ENCODE assay signal across 8 cellular contexts in the genomic region with DNA sequence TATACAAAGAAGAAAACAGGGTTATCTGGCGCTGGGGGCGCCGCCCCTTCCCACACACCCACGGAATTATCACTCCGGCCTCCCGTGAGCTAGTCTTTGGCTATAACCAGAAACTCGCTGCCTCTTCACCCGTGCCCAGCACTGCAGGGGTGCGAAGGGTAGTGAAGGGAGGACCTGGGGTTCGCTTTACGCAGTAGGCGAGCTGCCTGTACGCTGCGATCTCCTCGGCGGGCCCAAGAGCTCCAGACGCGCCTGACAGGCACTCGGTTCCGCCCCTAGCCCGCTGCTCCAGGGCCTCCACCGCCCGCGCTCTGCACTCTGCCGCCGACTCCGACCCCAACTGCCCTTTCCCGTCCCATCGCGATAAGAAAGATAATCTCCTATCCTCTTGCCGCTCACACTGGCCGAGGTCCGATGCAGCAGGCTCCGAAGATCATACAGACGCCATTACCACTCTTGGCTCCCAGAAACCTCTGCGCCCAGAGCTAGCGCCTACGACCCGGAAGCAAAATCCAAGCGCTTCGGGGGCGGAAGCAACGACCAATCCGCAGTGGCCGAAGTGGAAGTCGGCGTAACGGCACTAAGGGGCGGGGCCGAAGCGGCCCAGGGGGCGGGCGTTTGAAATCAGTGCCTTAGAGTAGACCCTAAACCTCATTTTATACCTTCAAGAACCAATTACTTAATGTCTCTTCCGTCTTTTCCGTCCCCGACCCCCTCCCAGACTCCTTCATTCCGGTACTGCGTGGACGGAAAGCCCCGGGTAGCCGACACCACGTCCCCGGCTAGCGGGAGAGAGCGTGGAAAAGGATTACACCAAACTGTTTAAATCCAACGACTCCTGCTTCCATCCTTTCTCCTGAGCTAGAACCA. TPM values are rescaled to one million over a fixed set of nuclear protein-coding genes. Genes with fewer than 3 reads are reported as not detected.
DNase-seq lines count a peak whose midpoint lies in the region; ATAC-seq and TF ChIP-seq lines count a peak whose summit lies in the region.

Gene CWC15, minus strand, starts transcription at position 458 of the 870 bp plus-strand sequence. CDS start 1,371 bp downstream, outside the sequence.
Gene KDM4D, plus strand, starts transcription at position 611 of the 870 bp plus-strand sequence. CDS start 23,664 bp downstream, outside the sequence.

- in situ Hi-C loops in astrocyte of the spinal cord (cut with HindIII; ENCODE audit: low sequenced_read_pairs) = no loop called here

- no peak for TF ChIP-seq CTCF in astrocyte of the spinal cord (IDR thresholded peaks at IDR 0.05; ENCODE audit: low read depth, low read length)

- DNase-seq in NCI-H2029 treated with DMSO at 0.1 percent for 48 hours (lab: John Stamatoyannopoulos, UW) = peak; percentile 87
- peak; percentile 77 for DNase-seq in T1000 (lab: John Stamatoyannopoulos, UW)
- DNase-seq in astrocyte of the spinal cord (ENCODE audit: low read depth, low spot score) = peak; percentile 94
- DNase-seq in hippocampal formation (lab: John Stamatoyannopoulos, UW) = peak; percentile 93 to 95
- DNase-seq in renal cortical epithelial cell (ENCODE audit: low read depth) = peak; percentile 88
- DNase-seq in cortex of kidney (lab: John Stamatoyannopoulos, UW) = no peak

- peak within 1 kb of the TSS; percentile 91 for H3K4me3 ChIP-seq in astrocyte of the spinal cord (ENCODE audit: low read depth, low read length)

- ATAC-seq in GM18511 (IDR thresholded peaks at IDR 0.05; ENCODE audit: unreplicated experiment) (peak; percentile 100), HG03025 (IDR thresholded peaks at IDR 0.05; ENCODE audit: low FRiP score, unreplicated experiment) (peak; percentile 100)

RNA-seq across cellular contexts. Expression of gene CWC15, which starts in this region (rescaled TPM):
- 51.3 and 57.1 TPM in 2 replicates for total RNA-seq in renal cortical epithelial cell

RNA-seq across cellular contexts. Expression of gene KDM4D, which starts in this region (rescaled TPM):
- 0.94 and 1.6 TPM in 2 replicates for total RNA-seq in renal cortical epithelial cell
